ENCODE assay signal across 8 cellular contexts in the genomic region with DNA sequence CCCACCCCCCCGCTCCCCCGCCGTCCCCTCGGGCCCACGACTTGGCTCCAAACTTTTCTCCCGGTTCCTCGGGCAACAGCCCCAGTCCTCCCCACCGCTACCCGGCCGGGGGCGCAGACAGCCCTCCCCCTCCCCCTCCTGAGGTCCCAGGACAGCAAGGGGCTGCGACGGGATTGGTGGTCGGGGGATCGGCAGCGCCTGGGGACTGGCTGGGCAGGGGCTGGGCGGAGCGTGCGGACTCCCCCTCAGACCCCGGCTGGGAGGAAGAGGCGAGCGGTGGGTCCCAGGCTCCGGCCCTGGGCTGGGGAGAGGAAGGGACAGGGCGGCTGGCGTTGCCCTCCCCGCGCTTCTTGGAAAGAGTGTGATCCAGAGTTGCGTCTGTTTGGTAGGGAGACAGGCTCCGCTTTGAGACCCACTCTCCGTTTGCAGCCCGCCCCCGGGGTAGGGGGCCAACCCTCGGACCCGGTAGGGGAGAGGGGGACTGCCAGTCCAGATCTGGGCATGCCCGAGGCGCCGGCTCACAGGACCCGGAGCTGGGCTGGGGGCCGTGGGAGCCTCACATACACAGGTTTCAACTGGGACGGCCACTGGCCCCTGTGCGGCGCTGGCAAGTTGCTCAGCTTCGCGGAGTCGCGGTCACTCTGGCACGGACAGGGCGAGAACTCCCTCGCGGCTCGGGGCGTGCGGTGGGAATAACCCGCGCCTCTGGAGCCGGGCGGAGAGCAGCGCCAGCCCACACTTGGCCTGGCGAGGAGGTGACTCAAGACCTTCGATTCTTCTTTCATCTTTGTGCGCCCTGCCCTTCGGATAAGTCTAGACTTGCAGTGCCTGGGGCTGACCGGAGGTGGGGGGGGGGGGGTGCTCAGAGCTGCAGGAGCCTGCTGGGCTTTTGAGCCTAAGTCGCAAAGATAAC. TPM values are rescaled to one million over a fixed set of nuclear protein-coding genes. Genes with fewer than 3 reads are reported as not detected.
A peak's percentile ranks its signal among the peaks of the same experiment; 100 is the strongest.
DNase-seq lines count a peak whose midpoint lies in the region; ATAC-seq and TF ChIP-seq lines count a peak whose summit lies in the region.

No MANE protein-coding gene starts in this region.

- peaks cover 0 to 51% of the 10 kb centered on the region in 2 donors for H3K27me3 ChIP-seq in left lung
- peaks cover 6% of the 10 kb centered on the region for H3K27me3 ChIP-seq in transverse colon

- H3K36me3 Mint-ChIP-seq in chondrocyte (ENCODE audit: low read depth): no peaks in the 10 kb centered on the region

- no peak for TF ChIP-seq EP300 in transverse colon (IDR thresholded peaks at IDR 0.05; ENCODE audit: low read depth)

- peak; percentile 60 for TF ChIP-seq POLR2A in transverse colon (IDR thresholded peaks at IDR 0.05)

- intact Hi-C loops in left lung (cut with DNase I): loop anchor here in 1 of 2 donors (10.0 kb wide), 1 partner anchor 49 kb away; no protein-coding TSS in a partner anchor
- intact Hi-C loops in transverse colon (cut with DNase I; ENCODE audit: low total_unique reads): no loop called here

- peak; percentile 43 for ATAC-seq in left lung

- no peaks in the 10 kb centered on the region for H3K36me3 ChIP-seq in ES-I3 (ENCODE audit: insufficient read depth, low read length)
- H3K36me3 ChIP-seq in left lung: no peaks in the 10 kb centered on the region
- no peaks in the 10 kb centered on the region for H3K36me3 ChIP-seq in transverse colon

- H3K4me3 ChIP-seq in left lung (peak overlapping the region; percentile 63 to 69), transverse colon (peak overlapping the region; percentile 81 to 97 (median 89))

- in situ Hi-C loops in transverse colon (cut with MboI; ENCODE audit: low pct_ligation_motif_present in 1 of 4, low pct_unique_long_range_greater_than_20kb in 1 of 4, low sequenced_read_pairs in 3 of 4): no loop called here
- in situ Hi-C loops in G401 (cut with HindIII; ENCODE audit: low sequenced_read_pairs): no loop called here

- H3K4me1 Mint-ChIP-seq in chondrocyte (ENCODE audit: low read depth): peaks cover 73% of the 10 kb centered on the region

- no peak for TF ChIP-seq CTCF in chondrocyte (IDR thresholded peaks at IDR 0.05)
- no peak for TF ChIP-seq CTCF in left lung (IDR thresholded peaks at IDR 0.05)
- peak in 1 of 5 experiments; percentile 29 for TF ChIP-seq CTCF in transverse colon (IDR thresholded peaks at IDR 0.05)

- H3K9me3 ChIP-seq in ES-I3 (ENCODE audit: control insufficient read depth, insufficient read depth, low read length) (no peaks in the 10 kb centered on the region), left lung (no peaks in the 10 kb centered on the region), transverse colon (no peaks in the 10 kb centered on the region)

- 11% methylated on average over 58 of the region's 64 CpGs; no CpG with 5 or more reads in 1 of the 2 donors for WGBS in transverse colon (ENCODE audit: low coverage in 1 of 2), 2 donors

- peak overlapping the region; percentile 85 for H3K9ac ChIP-seq in ES-I3 (ENCODE audit: low read depth, low read length)

- peak overlapping the region; percentile 69 to 83 for H3K27ac ChIP-seq in left lung
- peak overlapping the region; percentile 94 to 95 (median 95) for H3K27ac ChIP-seq in transverse colon

- H3K4me3 Mint-ChIP-seq in chondrocyte (ENCODE audit: unreplicated experiment): peak overlapping the region; percentile 78

- no peaks in the 10 kb centered on the region for H3K9me3 Mint-ChIP-seq in chondrocyte (ENCODE audit: low read depth)

- H3K27me3 Mint-ChIP-seq in chondrocyte (ENCODE audit: low read depth): no peaks in the 10 kb centered on the region

- H3K27ac Mint-ChIP-seq in chondrocyte (ENCODE audit: unreplicated experiment): peak overlapping the region; percentile 87

- H3K4me1 ChIP-seq in ES-I3 (ENCODE audit: insufficient read depth, low read length) (peaks cover 30% of the 10 kb centered on the region), left lung (peaks cover 0 to 31% of the 10 kb centered on the region in 2 donors), transverse colon (peaks cover 7 to 62% (median 52%) of the 10 kb centered on the region in 4 donors)

- DNase-seq in NCI-H526 treated with DMSO at 0.1 percent for 48 hours (lab: John Stamatoyannopoulos, UW) (peak; percentile 28), chondrocyte (ENCODE audit: low spot score) (peak; percentile 94), left lung (no peak), transverse colon (peak; percentile 45), HPDE6-E6E7 (ENCODE audit: extremely low spot score) (no peak), G401 (ENCODE audit: low spot score) (no peak)
- DNase-seq in stimulated activated CD4-positive, alpha-beta T cell treated with anti-CD3 and anti-CD28 coated beads, Interleukin-4, amount 100 ng/mL, for 4 hours: no peak

RNA-seq across cellular contexts. Expression of a gene that starts 1.0 kb away (rescaled TPM):
- total RNA-seq in chondrocyte: 41.7 to 46.2 TPM (median 42.3 TPM) in 3 replicates
- total RNA-seq in left lung: 10 to 100 TPM; 12.7 to 15.4 TPM
- total RNA-seq in transverse colon: 10 to 100 TPM; 32.0 to 80.7 (median 63.4) TPM
- 15.3 and 22.9 TPM in 2 replicates for total RNA-seq in G401 (2014; rRNA removed; shearing (Covaris generic))

Comparison
In these comparisons a context has a peak if more than half of its experiments do, and no peak if none do; other contexts are left out.
1. DNase-seq: peak in NCI-H526 treated with DMSO at 0.1 percent for 48 hours (single experiment), chondrocyte (single experiment) and transverse colon (single experiment); none in left lung (0 of 2), HPDE6-E6E7 (single experiment), stimulated activated CD4-positive, alpha-beta T cell treated with anti-CD3 and anti-CD28 coated beads, Interleukin-4, amount 100 ng/mL, for 4 hours (0 of 2) and G401 (single experiment).